In genomic region chr5:160341309-160341874, GRCh38 we compare ENCODE assay signal across 21 cellular contexts. TPM values are rescaled to one million over a fixed set of nuclear protein-coding genes. Genes with fewer than 3 reads are reported as not detected.
"Had no signal": no experiment of that assay in that cellular context is flagged by ENCODE, and none has a peak within 500 bp of the region (broad histone marks: within the 10 kb centered on the region; RNA-seq: fewer than 3 reads in every experiment).

No MANE protein-coding gene starts in this region.

- H3K4me3 Mint-ChIP-seq: naive B cell, nephron had no signal

- H3K4me1 ChIP-seq: prostate gland, right lobe of liver had no signal

- H3K27me3 ChIP-seq: esophagus muscularis mucosa, hepatocyte, pancreas, right lobe of liver had no signal

- H3K4me2 ChIP-seq: hepatocyte had no signal

- H3K4me1 Mint-ChIP-seq: naive B cell had no signal

- H3K4me3 ChIP-seq: coronary artery, esophagus muscularis mucosa, hepatocyte, pancreas, prostate gland, right lobe of liver, stomach had no signal

- H2AFZ ChIP-seq: hepatocyte had no signal

- FAIRE-seq: endometrium, kidney, pancreas, urothelium cell line had no signal

- ATAC-seq: pancreas had no signal

- H3K27ac ChIP-seq: coronary artery, esophagus muscularis mucosa, hepatocyte, pancreas, prostate gland, right lobe of liver had no signal

- H3K79me2 ChIP-seq: hepatocyte had no signal

- DNase-seq: effector memory CD4-positive, alpha-beta T cell; foreskin fibroblast; head of caudate nucleus; kidney; left colon; mesendoderm; naive B cell; occipital lobe; pancreas; right lobe of liver; stimulated activated naive CD4-positive, alpha-beta T cell; stomach; trophoblast cell had no signal

- H3K27ac Mint-ChIP-seq: nephron had no signal

- H3K36me3 ChIP-seq: esophagus muscularis mucosa, pancreas, prostate gland, right lobe of liver, stomach had no signal

- H3K9me3 Mint-ChIP-seq: naive B cell, nephron had no signal

- H3K9me3 ChIP-seq: esophagus muscularis mucosa, pancreas, prostate gland, right lobe of liver, stomach had no signal

- H3K36me3 Mint-ChIP-seq: naive B cell had no signal

RNA-seq across cellular contexts. Expression of gene C1QTNF2, which starts 29.0 kb away (rescaled TPM):
- total RNA-seq: renal cortical epithelial cell had no signal
